Comparison of ENCODE assay signal across 1 cellular context in the genomic region with DNA sequence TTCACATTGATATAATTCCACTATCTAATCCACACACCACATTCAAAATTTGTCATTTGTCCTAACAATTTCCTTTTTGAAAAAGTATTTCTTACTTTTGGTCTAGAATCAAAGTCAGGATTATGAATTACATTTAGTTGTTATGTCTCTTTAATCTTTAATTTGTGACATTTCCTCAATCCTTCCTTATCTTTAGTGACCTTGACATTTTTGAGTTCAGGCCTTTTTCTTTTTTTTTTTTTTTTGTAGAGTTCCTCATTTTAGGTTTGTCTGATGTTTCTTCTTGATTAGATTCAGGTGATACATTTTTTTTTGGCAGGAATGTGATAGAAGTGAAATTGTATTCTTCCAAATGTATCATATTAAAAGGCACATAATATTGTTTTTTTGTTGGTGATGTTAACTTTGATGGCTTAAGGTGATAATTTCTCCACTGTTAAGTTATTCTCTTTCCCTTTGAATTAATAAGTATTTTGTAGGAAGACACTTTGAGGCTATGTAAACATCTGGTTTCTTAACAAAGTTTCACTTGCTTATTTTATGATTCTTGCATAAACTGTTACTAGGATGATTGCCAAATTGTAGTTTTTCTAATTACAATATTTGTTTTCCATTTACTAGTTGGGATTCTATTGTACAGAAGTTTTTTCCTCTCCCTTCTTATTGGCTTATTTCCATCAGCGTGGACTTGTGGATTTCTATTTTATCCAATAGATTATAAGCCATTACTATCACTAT.
TF ChIP-seq lines count a peak whose summit lies in the region.

No MANE protein-coding gene starts in this region.

TF ChIP-seq in IMR-90, 13 proteins besides CTCF, POLR2A, EP300 and RAD21:
- TF ChIP-seq NFE2L2 (IDR thresholded peaks at IDR 0.05; ENCODE audit: low read depth, low read length) (no peak), BHLHE40 (IDR thresholded peaks at IDR 0.05; ENCODE audit: low read depth, low read length) (no peak), RFX5 (IDR thresholded peaks at IDR 0.05; ENCODE audit: low read depth, low read length) (no peak), SMC3 (IDR thresholded peaks at IDR 0.05; ENCODE audit: low read depth, low read length) (no peak), CEBPB (IDR thresholded peaks at IDR 0.05; ENCODE audit: low read depth, low read length) (no peak), MAZ (IDR thresholded peaks at IDR 0.05; ENCODE audit: borderline replicate concordance, low read depth, low read length) (no peak), RCOR1 (IDR thresholded peaks at IDR 0.05; ENCODE audit: insufficient replicate concordance, low read length) (no peak), CHD1 (IDR thresholded peaks at IDR 0.05; ENCODE audit: low read depth, low read length) (no peak), MXI1 (IDR thresholded peaks at IDR 0.05; ENCODE audit: borderline replicate concordance, low read depth, low read length) (no peak), MAFK (IDR thresholded peaks at IDR 0.05; ENCODE audit: low read depth, low read length) (no peak), FOS (IDR thresholded peaks at IDR 0.05; ENCODE audit: low read depth, low read length) (no peak)
- TF ChIP-seq, protein P1, sequence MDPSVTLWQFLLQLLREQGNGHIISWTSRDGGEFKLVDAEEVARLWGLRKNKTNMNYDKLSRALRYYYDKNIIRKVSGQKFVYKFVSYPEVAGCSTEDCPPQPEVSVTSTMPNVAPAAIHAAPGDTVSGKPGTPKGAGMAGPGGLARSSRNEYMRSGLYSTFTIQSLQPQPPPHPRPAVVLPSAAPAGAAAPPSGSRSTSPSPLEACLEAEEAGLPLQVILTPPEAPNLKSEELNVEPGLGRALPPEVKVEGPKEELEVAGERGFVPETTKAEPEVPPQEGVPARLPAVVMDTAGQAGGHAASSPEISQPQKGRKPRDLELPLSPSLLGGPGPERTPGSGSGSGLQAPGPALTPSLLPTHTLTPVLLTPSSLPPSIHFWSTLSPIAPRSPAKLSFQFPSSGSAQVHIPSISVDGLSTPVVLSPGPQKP (IDR thresholded peaks at IDR 0.05; ENCODE audit: borderline replicate concordance, low read depth, low read length) = no peak
- TF ChIP-seq, protein P2, sequence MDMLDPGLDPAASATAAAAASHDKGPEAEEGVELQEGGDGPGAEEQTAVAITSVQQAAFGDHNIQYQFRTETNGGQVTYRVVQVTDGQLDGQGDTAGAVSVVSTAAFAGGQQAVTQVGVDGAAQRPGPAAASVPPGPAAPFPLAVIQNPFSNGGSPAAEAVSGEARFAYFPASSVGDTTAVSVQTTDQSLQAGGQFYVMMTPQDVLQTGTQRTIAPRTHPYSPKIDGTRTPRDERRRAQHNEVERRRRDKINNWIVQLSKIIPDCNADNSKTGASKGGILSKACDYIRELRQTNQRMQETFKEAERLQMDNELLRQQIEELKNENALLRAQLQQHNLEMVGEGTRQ (IDR thresholded peaks at IDR 0.05; ENCODE audit: low read depth, low read length) = no peak
